Comparison of ENCODE assay signal across 7 cellular contexts in genomic region chr10:14952851-14953451, GRCh38. TPM values are rescaled to one million over a fixed set of nuclear protein-coding genes. Genes with fewer than 3 reads are reported as not detected.
DNase-seq lines count a peak whose midpoint lies in the region; ATAC-seq, FAIRE-seq and TF ChIP-seq lines count a peak whose summit lies in the region.

No MANE protein-coding gene starts in this region.

- H3K9me3 Mint-ChIP-seq in progenitor cell of endocrine pancreas (ENCODE audit: low read depth) = no peaks in the 10 kb centered on the region

- no peak for DNase-seq in GM12891 (ENCODE audit: insufficient read length, low spot score)
- peak; percentile 9 for DNase-seq in RPMI7951 (ENCODE audit: low read depth)
- no peak for DNase-seq in epithelial cell of proximal tubule (ENCODE audit: low read depth)
- no peak for DNase-seq in progenitor cell of endocrine pancreas (ENCODE audit: low spot score, unreplicated experiment)
- DNase-seq in stimulated activated CD4-positive, alpha-beta T cell treated with anti-CD3 and anti-CD28 coated beads, Interleukin-1b, Interleukin-23, amount 100 ng/mL, for 48 hours = no peak
- no peak for DNase-seq in medulla oblongata (ENCODE audit: extremely low spot score)

- peak overlapping the region; percentile 73 for H3K4me3 ChIP-seq in epithelial cell of proximal tubule (ENCODE audit: low read depth, low read length)

- peak overlapping the region; percentile 91 for H3K4me3 Mint-ChIP-seq in progenitor cell of endocrine pancreas (ENCODE audit: low read depth)

- no peaks in the 10 kb centered on the region for H3K27me3 Mint-ChIP-seq in progenitor cell of endocrine pancreas

- ATAC-seq in activated CD4-positive, CD25-positive, alpha-beta regulatory T cell treated with anti-CD3 and anti-CD28 coated beads, Interleukin-2, amount 50 U/mL, for 24 hours = no peak

- TF ChIP-seq CTCF in epithelial cell of proximal tubule (conservative IDR thresholded peaks at IDR 0.05; ENCODE audit: low read depth, low read length) (peak; percentile 25), progenitor cell of endocrine pancreas (IDR thresholded peaks at IDR 0.05; ENCODE audit: unreplicated experiment) (no peak)

- peak overlapping the region; percentile 94 for H3K27ac Mint-ChIP-seq in progenitor cell of endocrine pancreas

- peaks cover 13% of the 10 kb centered on the region for H3K4me1 Mint-ChIP-seq in progenitor cell of endocrine pancreas (ENCODE audit: low read depth)

- TF ChIP-seq POLR2A in GM12891 (IDR thresholded peaks at IDR 0.05; ENCODE audit: low read depth, low read length) = no peak

- FAIRE-seq in GM12891 (lab: Jason Lieb, UNC) = peak; percentile 68

- no peaks in the 10 kb centered on the region for H3K36me3 Mint-ChIP-seq in progenitor cell of endocrine pancreas (ENCODE audit: insufficient read depth)

TF ChIP-seq in GM12891, 5 proteins besides CTCF, POLR2A, EP300 and RAD21:
- TF ChIP-seq PAX5 (IDR thresholded peaks at IDR 0.05; ENCODE audit: insufficient read depth, low read length, severe bottlenecking) (no peak), POU2F2 (IDR thresholded peaks at IDR 0.05; ENCODE audit: low read depth, low read length) (no peak)
TF ChIP-seq in GM12891: peak in this region for 0.

RNA-seq across cellular contexts. Expression of gene DCLRE1C, which starts 0.9 kb away (rescaled TPM):
- 10.5 TPM for polyA plus RNA-seq in GM12891 (2012; ENCODE audit: low read depth, missing spikeins)
- 19.9 and 22.9 TPM in 2 replicates for total RNA-seq in RPMI7951 (2014; rRNA removed; shearing (Covaris generic))
- 5.4 and 8.2 TPM in 2 replicates for total RNA-seq in epithelial cell of proximal tubule
- total RNA-seq in progenitor cell of endocrine pancreas = 13.5 and 13.8 TPM in 2 replicates

RNA-seq across cellular contexts. Expression of gene MEIG1, which starts 6.2 kb away (rescaled TPM):
- 0.65 TPM for polyA plus RNA-seq in GM12891 (2012; ENCODE audit: low read depth, missing spikeins)
- 1.3 TPM in 1 of 2 replicates, not detected in the other for total RNA-seq in RPMI7951 (2014; rRNA removed; shearing (Covaris generic))
- not detected in 2 replicates for total RNA-seq in epithelial cell of proximal tubule
- total RNA-seq in progenitor cell of endocrine pancreas = 1.6 and 3.0 TPM in 2 replicates
